Comparison of ENCODE assay signal across 8 cellular contexts in genomic region chrX:107718156-107718621, GRCh38. TPM values are rescaled to one million over a fixed set of nuclear protein-coding genes. Genes with fewer than 3 reads are reported as not detected.
DNase-seq lines count a peak whose midpoint lies in the region; ATAC-seq and TF ChIP-seq lines count a peak whose summit lies in the region.

No MANE protein-coding gene starts in this region.

- H3K4me3 ChIP-seq in BJ (ENCODE audit: low read depth, low read length) (no peak overlapping the region), HAP-1 (no peak overlapping the region), epithelial cell of esophagus (ENCODE audit: low read length) (no peak overlapping the region)

- H3K36me3 ChIP-seq in BJ (ENCODE audit: control insufficient read depth, insufficient read depth, low read length) (peaks cover 3% of the 10 kb centered on the region), HAP-1 (replicated peaks) (peaks cover 19% of the 10 kb centered on the region)

- H3K27me3 ChIP-seq in BJ (ENCODE audit: control insufficient read depth, insufficient read depth, low read length) = peaks cover 2% of the 10 kb centered on the region; the same call in 1 of the 2 replicates
- no peaks in the 10 kb centered on the region for H3K27me3 ChIP-seq in HAP-1 (ENCODE audit: low read depth)

- H3K9me3 ChIP-seq in HAP-1 = no peaks in the 10 kb centered on the region

- H3K4me1 ChIP-seq in HAP-1 = peaks cover 21% of the 10 kb centered on the region

- ATAC-seq in GM19324 (IDR thresholded peaks at IDR 0.05; ENCODE audit: low FRiP score, unreplicated experiment) = no peak

- TF ChIP-seq CTCF in BJ (IDR thresholded peaks at IDR 0.05; ENCODE audit: insufficient read depth, low read depth, low read length) = peak; percentile 57
- peak; percentile 74 for TF ChIP-seq CTCF in epithelial cell of esophagus (IDR thresholded peaks at IDR 0.05; ENCODE audit: insufficient read depth, low read depth, low read length, missing control alignments)

- in situ Hi-C loops in HAP-1 (cut with MboI; ENCODE audit: low sequenced_read_pairs) = loop anchor here (5.0 kb wide), 1 partner anchor 41 kb away; no protein-coding TSS in a partner anchor

- POLR2A ChIA-PET in BJ (lab: Charles Lee) = no interaction called here

- DNase-seq in BJ (ENCODE audit: low read depth) = no peak
- DNase-seq in HAP-1 (ENCODE audit: low spot score in 2 of 2) = peak; percentile 83 to 92
- DNase-seq in NCI-H526 (lab: John Stamatoyannopoulos, UW) = peak; percentile 40 to 78
- DNase-seq in activated CD8-positive, alpha-beta memory T cell treated with anti-CD3 and anti-CD28 coated beads for 24 hours = peak; percentile 87
- peak; percentile 74 for DNase-seq in epithelial cell of esophagus (ENCODE audit: low read depth)
- peak; percentile 86 for DNase-seq in mucosa of gallbladder (ENCODE audit: low spot score)
- DNase-seq in stimulated activated naive CD4-positive, alpha-beta T cell treated with Interleukin-2 at 50 U/mL for 16 hours (lab: John Stamatoyannopoulos, UW) = peak; percentile 56

- CTCF ChIA-PET in BJ (lab: Yijun Ruan, JAX) = interaction anchor here (0.6 to 5.5 kb wide), 13 partner anchors 9 to 825 kb away, joined by 3 to 33 read pairs (median 4); no protein-coding TSS in a partner anchor

RNA-seq across cellular contexts. Expression of gene TSC22D3, which starts 57.4 kb away (rescaled TPM):
- polyA plus RNA-seq in BJ (2011; rRNA removed) = 34.7 and 39.9 TPM in 2 replicates
- polyA minus RNA-seq in BJ (2011; rRNA and poly(A)+ RNA removed) = 14.6 and 16.6 TPM in 2 replicates
- 218 TPM for total RNA-seq in mucosa of gallbladder

RNA-seq across cellular contexts. Expression of gene NCBP2L, which starts 59.3 kb away (rescaled TPM):
- not detected in 2 replicates for polyA plus RNA-seq in BJ (2011; rRNA removed)
- polyA minus RNA-seq in BJ (2011; rRNA and poly(A)+ RNA removed) = not detected in 2 replicates
- not detected for total RNA-seq in mucosa of gallbladder
